ENCODE assay signal across 21 cellular contexts in the genomic region with DNA sequence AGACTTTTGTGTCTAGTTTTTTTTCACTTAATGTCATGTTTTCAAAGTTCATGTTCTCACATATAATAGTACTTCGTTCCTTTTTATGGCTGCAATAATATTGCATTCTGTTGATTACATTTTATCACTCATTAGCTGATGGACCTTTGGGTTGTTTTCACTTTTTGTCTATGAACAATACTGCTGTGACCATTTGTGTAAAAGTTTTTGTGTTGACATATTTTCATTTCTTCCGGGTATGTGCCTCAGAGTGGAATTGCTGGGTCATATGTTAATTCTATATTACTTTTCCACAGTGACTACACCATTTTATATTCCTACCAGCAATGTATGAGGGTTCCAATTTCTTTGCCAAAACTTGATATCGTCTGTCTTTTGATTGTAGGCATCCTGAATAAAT.
"Had no signal": no experiment of that assay in that cellular context is flagged by ENCODE, and none has a peak within 500 bp of the region (broad histone marks: within the 10 kb centered on the region; RNA-seq: fewer than 3 reads in every experiment).

No MANE protein-coding gene starts in this region.

- H3K4me1 Mint-ChIP-seq: mesothelial cell of epicardium had no signal

- H3K27ac Mint-ChIP-seq: mesothelial cell of epicardium had no signal

- H3K4me3 Mint-ChIP-seq: immature natural killer cell, mesothelial cell of epicardium had no signal

- DNase-seq: colonic mucosa; cortex of kidney; dermis blood vessel endothelial cell; dorsolateral prefrontal cortex; effector CD4-positive, alpha-beta T cell; effector memory CD4-positive, alpha-beta T cell; foreskin keratinocyte; heart left ventricle; hypothalamus; immature natural killer cell; islet precursor cell; kidney; kidney glomerular epithelial cell; left lung; left ventricle myocardium superior; lower lobe of right lung; mesenchymal stem cell had no signal

- FAIRE-seq: endothelial cell of umbilical vein, frontal cortex, kidney had no signal

- ATAC-seq: foreskin keratinocyte, gastroesophageal sphincter, heart left ventricle, left lung, left ventricle myocardium superior, lower lobe of right lung had no signal

- H3K9me3 Mint-ChIP-seq: immature natural killer cell had no signal
